ENCODE assay signal across 1 cellular context in the genomic region with DNA sequence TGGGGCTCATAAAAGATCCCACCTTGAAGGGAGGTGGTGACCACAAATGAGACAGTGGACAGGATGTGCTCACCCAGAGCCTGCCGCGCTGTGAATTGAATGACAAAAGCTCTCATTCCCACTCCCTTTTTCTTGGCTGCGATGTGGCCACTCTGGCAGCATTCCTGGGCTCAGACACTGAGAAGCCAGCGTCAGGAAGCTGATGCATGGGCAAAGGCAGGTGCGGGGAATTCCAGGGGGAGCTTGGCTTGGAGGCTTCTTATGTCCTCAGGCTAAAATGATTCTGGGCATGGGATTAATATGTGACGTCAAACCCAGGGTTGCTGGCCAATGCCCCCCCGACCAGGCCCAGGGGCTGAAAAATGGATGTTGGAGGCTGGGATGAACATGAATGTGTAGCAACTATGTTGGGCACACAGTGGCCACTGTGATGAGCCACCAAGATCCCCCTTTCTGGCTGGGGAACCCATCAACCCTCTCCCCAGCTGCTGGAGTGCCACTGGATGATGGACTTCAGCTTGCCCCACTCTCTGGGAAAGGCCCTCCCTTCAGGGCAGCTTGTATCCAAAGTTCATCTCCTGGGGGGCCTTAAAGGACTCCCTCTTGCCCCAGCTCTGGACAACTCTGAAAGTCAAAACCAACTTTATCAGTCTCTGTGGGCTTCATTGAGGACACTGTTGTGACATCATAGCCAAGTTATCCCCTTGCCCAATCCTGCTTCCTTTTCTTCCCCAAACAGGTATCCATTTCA.
TF ChIP-seq lines count a peak whose summit lies in the region.

No MANE protein-coding gene starts in this region.

TF ChIP-seq in K562, 482 proteins besides CTCF, POLR2A, EP300 and RAD21:
- TF ChIP-seq ZBTB40 (IDR thresholded peaks at IDR 0.05) (peak; percentile 80), ZBTB40 (CRISPR knock-in tag; IDR thresholded peaks at IDR 0.05) (0 out of 2 replicates have a peak, but pooled peaks have one; percentile 61), NCOA6 (IDR thresholded peaks at IDR 0.05) (no peak)
TF ChIP-seq in K562: peak in this region for 1.
